ENCODE assay signal across 22 cellular contexts in genomic region chr1:67738401-67738800, GRCh38. TPM values are rescaled to one million over a fixed set of nuclear protein-coding genes. Genes with fewer than 3 reads are reported as not detected.
DNase-seq lines count a peak whose midpoint lies in the region; ATAC-seq and TF ChIP-seq lines count a peak whose summit lies in the region.
"Had no signal": no experiment of that assay in that cellular context is flagged by ENCODE, and none has a peak within 500 bp of the region (broad histone marks: within the 10 kb centered on the region; RNA-seq: fewer than 3 reads in every experiment).

No MANE protein-coding gene starts in this region.

- H3K4me1 ChIP-seq in colonic mucosa (peaks cover 19% of the 10 kb centered on the region), left lung (peaks cover 11 to 32% of the 10 kb centered on the region in 2 donors), upper lobe of right lung (peaks cover 31% of the 10 kb centered on the region)

- H3K27ac ChIP-seq in colonic mucosa (no peak overlapping the region), left lung (no peak overlapping the region), upper lobe of right lung (no peak overlapping the region)
- H3K27ac ChIP-seq: 22Rv1, body of pancreas, KMS-11, neutrophil, SJCRH30 had no signal

- H3K27me3 Mint-ChIP-seq in activated T-cell treated with anti-CD3 and anti-CD28 coated beads, Interleukin-2, amount 50 U/mL, for 72 hours (ENCODE audit: low read depth): no peaks in the 10 kb centered on the region
- H3K27me3 Mint-ChIP-seq in activated T-cell treated with anti-CD3 and anti-CD28 coated beads, Interleukin-2, amount 50 U/mL, for 24 hours: peaks cover 3% of the 10 kb centered on the region
- H3K27me3 Mint-ChIP-seq: CD4-positive, alpha-beta memory T cell; memory B cell; T-cell had no signal

- H3K36me3 Mint-ChIP-seq in activated T-cell treated with anti-CD3 and anti-CD28 coated beads, Interleukin-2, amount 50 U/mL, for 72 hours (ENCODE audit: insufficient read depth in 2 of 2): no peaks in the 10 kb centered on the region
- no peaks in the 10 kb centered on the region for H3K36me3 Mint-ChIP-seq in activated T-cell treated with anti-CD3 and anti-CD28 coated beads, Interleukin-2, amount 50 U/mL, for 24 hours (ENCODE audit: low read depth)
- H3K36me3 Mint-ChIP-seq: CD4-positive, alpha-beta memory T cell; memory B cell; T-cell had no signal

- ATAC-seq in activated T-cell treated with anti-CD3 and anti-CD28 coated beads, Interleukin-2, amount 50 U/mL, for 72 hours (replicated peaks in 1 of 2): no peak
- ATAC-seq in left lung (peak; percentile 53), upper lobe of right lung (peak; percentile 43), GM18909 (IDR thresholded peaks at IDR 0.05; ENCODE audit: poor library complexity, unreplicated experiment) (no peak), GM21381 (IDR thresholded peaks at IDR 0.05; ENCODE audit: unreplicated experiment) (no peak)
- ATAC-seq: body of pancreas, T-cell had no signal

- intact Hi-C loops in colonic mucosa (cut with DNase I): no loop called here
- intact Hi-C loops in left lung (cut with DNase I): no loop called here
- intact Hi-C loops in upper lobe of right lung (cut with DNase I): no loop called here

- H3K27me3 ChIP-seq in colonic mucosa: no peaks in the 10 kb centered on the region
- H3K27me3 ChIP-seq in left lung: no peaks in the 10 kb centered on the region
- no peaks in the 10 kb centered on the region for H3K27me3 ChIP-seq in upper lobe of right lung
- H3K27me3 ChIP-seq: body of pancreas, neutrophil, SJCRH30 had no signal

- peak overlapping the region; percentile 16 for H3K27ac Mint-ChIP-seq in activated T-cell treated with anti-CD3 and anti-CD28 coated beads, Interleukin-2, amount 50 U/mL, for 72 hours
- H3K27ac Mint-ChIP-seq in activated T-cell treated with anti-CD3 and anti-CD28 coated beads, Interleukin-2, amount 50 U/mL, for 24 hours: no peak overlapping the region
- H3K27ac Mint-ChIP-seq: CD4-positive, alpha-beta memory T cell; memory B cell; T-cell had no signal

- no peak overlapping the region for H3K4me3 Mint-ChIP-seq in activated T-cell treated with anti-CD3 and anti-CD28 coated beads, Interleukin-2, amount 50 U/mL, for 72 hours
- H3K4me3 Mint-ChIP-seq in activated T-cell treated with anti-CD3 and anti-CD28 coated beads, Interleukin-2, amount 50 U/mL, for 24 hours: no peak overlapping the region
- H3K4me3 Mint-ChIP-seq: CD4-positive, alpha-beta memory T cell; memory B cell; T-cell had no signal

- TF ChIP-seq CTCF in colonic mucosa (IDR thresholded peaks at IDR 0.05): no peak
- no peak for TF ChIP-seq CTCF in left lung (IDR thresholded peaks at IDR 0.05)
- TF ChIP-seq CTCF in upper lobe of right lung (IDR thresholded peaks at IDR 0.05): no peak

- H3K4me1 Mint-ChIP-seq in activated T-cell treated with anti-CD3 and anti-CD28 coated beads, Interleukin-2, amount 50 U/mL, for 72 hours (ENCODE audit: low read depth): peaks cover 14% of the 10 kb centered on the region
- H3K4me1 Mint-ChIP-seq in activated T-cell treated with anti-CD3 and anti-CD28 coated beads, Interleukin-2, amount 50 U/mL, for 24 hours (ENCODE audit: low read depth): peaks cover 20% of the 10 kb centered on the region

- H3K9ac ChIP-seq in colonic mucosa (ENCODE audit: low read depth in 2 of 2, low read length in 2 of 2): no peak overlapping the region
- H3K9ac ChIP-seq: KMS-11 had no signal

- H3K9me3 ChIP-seq in colonic mucosa (no peaks in the 10 kb centered on the region), left lung (no peaks in the 10 kb centered on the region), upper lobe of right lung (no peaks in the 10 kb centered on the region)
- H3K9me3 ChIP-seq: body of pancreas, neutrophil, SJCRH30 had no signal

- DNase-seq in activated T-cell treated with anti-CD3 and anti-CD28 coated beads, Interleukin-2, amount 50 U/mL, for 72 hours: no peak
- DNase-seq in activated T-cell treated with anti-CD3 and anti-CD28 coated beads, Interleukin-2, amount 50 U/mL, for 24 hours: no peak
- DNase-seq in colonic mucosa (peak; percentile 16), left lung (no peak), upper lobe of right lung (no peak)
- no peak for DNase-seq in stimulated activated CD4-positive, alpha-beta T cell treated with anti-CD3 and anti-CD28 coated beads, Interleukin-4, amount 100 ng/mL, for 4 hours
- DNase-seq: activated CD4-positive, alpha-beta T cell treated with anti-CD3 and anti-CD28 coated beads, Interleukin-2, amount 50 U/mL, for 48 hours; activated CD8-positive, alpha-beta memory T cell treated with anti-CD3 and anti-CD28 coated beads, Interleukin-2, amount 50 U/mL, for 48 hours; activated effector memory CD4-positive, alpha-beta T cell treated with Interleukin-2 at 50 U/mL for 16 hours; body of pancreas; CD4-positive, alpha-beta memory T cell; kidney glomerular epithelial cell; NCI-H146; NCI-H510A treated with DMSO at 0.1 percent for 48 hours; SJCRH30; T-cell had no signal

- H3K36me3 ChIP-seq in colonic mucosa: no peaks in the 10 kb centered on the region
- no peaks in the 10 kb centered on the region for H3K36me3 ChIP-seq in left lung
- no peaks in the 10 kb centered on the region for H3K36me3 ChIP-seq in upper lobe of right lung
- H3K36me3 ChIP-seq: neutrophil, SJCRH30 had no signal

- H3K4me3 ChIP-seq in colonic mucosa (no peak overlapping the region), left lung (no peak overlapping the region), upper lobe of right lung (no peak overlapping the region)
- H3K4me3 ChIP-seq: body of pancreas, SJCRH30 had no signal

- H3K9me3 Mint-ChIP-seq in activated T-cell treated with anti-CD3 and anti-CD28 coated beads, Interleukin-2, amount 50 U/mL, for 72 hours: no peaks in the 10 kb centered on the region
- H3K9me3 Mint-ChIP-seq in activated T-cell treated with anti-CD3 and anti-CD28 coated beads, Interleukin-2, amount 50 U/mL, for 24 hours: no peaks in the 10 kb centered on the region
- H3K9me3 Mint-ChIP-seq: CD4-positive, alpha-beta memory T cell; memory B cell; T-cell had no signal

RNA-seq across cellular contexts. Expression of gene GADD45A, which starts 53.4 kb away (rescaled TPM):
- 100 to 1,000 TPM; 113 to 135 TPM for total RNA-seq in activated T-cell treated with anti-CD3 and anti-CD28 coated beads, Interleukin-2, amount 50 U/mL, for 72 hours
- total RNA-seq in colonic mucosa (10 to 100 TPM; 29.0 to 29.4 TPM), left lung (10 to 100 TPM; 29.1 to 30.9 TPM), upper lobe of right lung (16.4 TPM)

Comparison
In these comparisons a context has a peak if more than half of its experiments do, and no peak if none do; other contexts are left out.
1. ATAC-seq: peak in left lung (single experiment) and upper lobe of right lung (single experiment); none in activated T-cell treated with anti-CD3 and anti-CD28 coated beads, Interleukin-2, amount 50 U/mL, for 72 hours (0 of 2), GM18909 (single experiment) and GM21381 (single experiment).